ENCODE assay signal across 16 cellular contexts in genomic region chr13:76937416-76937815, GRCh38. TPM values are rescaled to one million over a fixed set of nuclear protein-coding genes. Genes with fewer than 3 reads are reported as not detected.
DNase-seq lines count a peak whose midpoint lies in the region; ATAC-seq, FAIRE-seq and TF ChIP-seq lines count a peak whose summit lies in the region.
"Had no signal": no experiment of that assay in that cellular context is flagged by ENCODE, and none has a peak within 500 bp of the region (broad histone marks: within the 10 kb centered on the region; RNA-seq: fewer than 3 reads in every experiment).

No MANE protein-coding gene starts in this region.

- BruUV-seq in Caco-2 (replicated peaks; lab: Mats Ljungman, UMichigan): no TSS peak

- no peaks in the 10 kb centered on the region for H3K27me3 Mint-ChIP-seq in Caco-2 (ENCODE audit: insufficient read depth, unreplicated experiment)
- H3K27me3 Mint-ChIP-seq: stimulated activated naive CD8-positive, alpha-beta T cell treated with anti-CD3 and anti-CD28 coated beads, Interleukin-15, amount 100 ng/mL, for 72 hours had no signal

- no peak for TF ChIP-seq CTCF in A549 (IDR thresholded peaks at IDR 0.05)
- no peak for TF ChIP-seq CTCF in HEK293 (tag by site-specific recombination; IDR thresholded peaks at IDR 0.05)
- no peak for TF ChIP-seq CTCF in coronary artery (IDR thresholded peaks at IDR 0.05)
- no peak for TF ChIP-seq CTCF in Caco-2 (IDR thresholded peaks at IDR 0.05; ENCODE audit: insufficient read depth in 1 of 2, low read depth in 1 of 2, low read length in 1 of 2, severe bottlenecking in 1 of 2, unreplicated experiment in 1 of 2)

- ATAC-seq in A549: peak; percentile 50 to 77; a peak in 4 of 6 replicates
- ATAC-seq: stimulated activated naive CD8-positive, alpha-beta T cell treated with anti-CD3 and anti-CD28 coated beads, Interleukin-15, amount 100 ng/mL, for 72 hours had no signal

- H3K9me3 Mint-ChIP-seq in Caco-2 (ENCODE audit: unreplicated experiment): no peaks in the 10 kb centered on the region

- no peak for FAIRE-seq in A549 (lab: Jason Lieb, UNC)

- H3K36me3 ChIP-seq in HEK293 (ENCODE audit: control insufficient read depth in 2 of 2, insufficient read depth in 1 of 2, low read length in 2 of 2) (no peaks in the 10 kb centered on the region), adipocyte (ENCODE audit: control insufficient read depth, insufficient read depth, low read length, severe bottlenecking) (no peaks in the 10 kb centered on the region), Caco-2 (ENCODE audit: control insufficient read depth, insufficient read depth, low read length) (no peaks in the 10 kb centered on the region)
- H3K36me3 ChIP-seq: spleen had no signal

- no peaks in the 10 kb centered on the region for H3K4me1 Mint-ChIP-seq in Caco-2 (ENCODE audit: low read depth, unreplicated experiment)
- H3K4me1 Mint-ChIP-seq: stimulated activated naive CD8-positive, alpha-beta T cell treated with anti-CD3 and anti-CD28 coated beads, Interleukin-15, amount 100 ng/mL, for 72 hours had no signal

- H3K27me3 ChIP-seq in adipocyte (replicated peaks; ENCODE audit: control insufficient read depth, insufficient read depth, low read length) (no peaks in the 10 kb centered on the region), Caco-2 (replicated peaks; ENCODE audit: control insufficient read depth, insufficient read depth, low read length) (no peaks in the 10 kb centered on the region; the same call in 1 of the 2 replicates)
- H3K27me3 ChIP-seq: spleen had no signal

- H3K4me3 ChIP-seq in A549 (no peak overlapping the region), HEK293 (ENCODE audit: low read depth, low read length) (no peak overlapping the region), adipocyte (ENCODE audit: low read length) (peak overlapping the region; percentile 62), coronary artery (no peak overlapping the region), Caco-2 (ENCODE audit: low read depth, low read length) (no peak overlapping the region)
- H3K4me3 ChIP-seq: spleen had no signal

- no peaks in the 10 kb centered on the region for H3K36me3 Mint-ChIP-seq in Caco-2 (ENCODE audit: insufficient read depth, unreplicated experiment)

- H3K4me3 Mint-ChIP-seq in Caco-2 (ENCODE audit: unreplicated experiment): no peak overlapping the region
- H3K4me3 Mint-ChIP-seq: stimulated activated naive CD8-positive, alpha-beta T cell treated with anti-CD3 and anti-CD28 coated beads, Interleukin-15, amount 100 ng/mL, for 72 hours had no signal

- DNase-seq in A549 (ENCODE audit: low read depth in 1 of 2, low spot score in 1 of 2) (peak; percentile 3 to 35), adipocyte (ENCODE audit: low read depth) (peak; percentile 86), glomerular visceral epithelial cell (ENCODE audit: extremely low spot score) (peak; percentile 69), coronary artery (ENCODE audit: low spot score) (no peak), Caco-2 (no peak), NCI-H187 (lab: John Stamatoyannopoulos, UW) (no peak), anterior cingulate cortex (lab: John Stamatoyannopoulos, UW) (no peak)
- DNase-seq: cerebellar nuclear complex; GOT3; islet precursor cell; NCI-H2171; spleen; stimulated activated naive CD8-positive, alpha-beta T cell treated with anti-CD3 and anti-CD28 coated beads, Interleukin-15, amount 100 ng/mL, for 72 hours had no signal

- no peak for TF ChIP-seq POLR2A in A549 (IDR thresholded peaks at IDR 0.05; ENCODE audit: low read length)

- no peak overlapping the region for H3K27ac ChIP-seq in A549
- no peak overlapping the region for H3K27ac ChIP-seq in HEK293 (ENCODE audit: extremely low read depth, low read depth, low read length)
- H3K27ac ChIP-seq in coronary artery: peak overlapping the region in 1 of 2 donors; percentile 28
- H3K27ac ChIP-seq: C4-2B had no signal

- no peaks in the 10 kb centered on the region for H3K9me3 ChIP-seq in A549
- no peaks in the 10 kb centered on the region for H3K9me3 ChIP-seq in HEK293 (ENCODE audit: control insufficient read depth, insufficient read depth, low read depth, low read length)
- no peaks in the 10 kb centered on the region for H3K9me3 ChIP-seq in adipocyte (ENCODE audit: control insufficient read depth, low read length)
- H3K9me3 ChIP-seq in Caco-2: no peaks in the 10 kb centered on the region
- H3K9me3 ChIP-seq: spleen had no signal

- WGBS in A549 (ENCODE audit: missing lambda C conversion rate): 35% methylated on average over 2 of the region's 2 CpGs

- H3K27ac Mint-ChIP-seq in Caco-2 (ENCODE audit: unreplicated experiment): no peak overlapping the region

- no peak for TF ChIP-seq RAD21 in A549 (conservative IDR thresholded peaks at IDR 0.05 in 1 of 2, IDR thresholded peaks at IDR 0.05 in 1 of 2)

- CTCF ChIA-PET in A549 (lab: Yijun Ruan, JAX): no interaction called here
- CTCF ChIA-PET in HEK293 (lab: Yijun Ruan, JAX): no interaction called here
- CTCF ChIA-PET in Caco-2 (lab: Charles Lee): no interaction called here

- no peak overlapping the region for H3K9ac ChIP-seq in adipocyte (ENCODE audit: low read length)

- no peak for TF ChIP-seq EP300 in A549 (IDR thresholded peaks at IDR 0.05)

- H3K4me2 ChIP-seq in A549: no peak overlapping the region

- POLR2A ChIA-PET in A549 (lab: Yijun Ruan, JAX) (no interaction called here), HEK293 (lab: Yijun Ruan, JAX) (no interaction called here), Caco-2 (lab: Charles Lee) (no interaction called here)

- intact Hi-C loops in Caco-2 (cut with micrococcal nuclease; ENCODE audit: unreplicated experiment): no loop called here

- H3K4me1 ChIP-seq in A549 (no peaks in the 10 kb centered on the region), HEK293 (ENCODE audit: control insufficient read depth, insufficient read depth, low read length) (no peaks in the 10 kb centered on the region), adipocyte (ENCODE audit: control insufficient read depth, insufficient read depth, low read length) (peaks cover 30% of the 10 kb centered on the region), Caco-2 (no peaks in the 10 kb centered on the region)
- H3K4me1 ChIP-seq: spleen had no signal

TF ChIP-seq in A549, 52 proteins besides CTCF, POLR2A, EP300 and RAD21:
- TF ChIP-seq FOSL2 (IDR thresholded peaks at IDR 0.05): no peak
- TF ChIP-seq FOSL2 (CRISPR knock-in tag; IDR thresholded peaks at IDR 0.05): peak; percentile 58
- TF ChIP-seq MAZ (IDR thresholded peaks at IDR 0.05; ENCODE audit: borderline replicate concordance, low read depth, low read length): no peak

TF ChIP-seq in HEK293, 187 proteins besides CTCF, POLR2A, EP300 and RAD21:
- TF ChIP-seq ZNF660 (tag by site-specific recombination; IDR thresholded peaks at IDR 0.05) (peak; percentile 45; the same call in 1 of the 2 replicates), ZNF664 (tag by site-specific recombination; IDR thresholded peaks at IDR 0.05) (no peak), ZNF133 (tag by site-specific recombination; IDR thresholded peaks at IDR 0.05) (no peak), ZNF223 (tag by site-specific recombination; IDR thresholded peaks at IDR 0.05) (no peak)

RNA-seq across cellular contexts. Expression of gene ACOD1, which starts 10.9 kb away (rescaled TPM):
- polyA plus RNA-seq in A549 (2011; rRNA removed): not detected in 2 replicates
- not detected in 2 replicates for polyA plus RNA-seq in A549 (2012; cell fraction: cytosol; rRNA removed)
- polyA plus RNA-seq in A549 (2012; cell fraction: nucleus; rRNA removed): not detected in 2 replicates
- polyA plus RNA-seq in A549 (2017; fragmentation: RNase III; extraction: RNeasy Plus Mini Kit Qiagen cat#74134 plus additional on column Dnase treatment): not detected in 3 replicates
- not detected in 2 replicates for polyA minus RNA-seq in A549 (2011; rRNA and poly(A)+ RNA removed)
- total RNA-seq in Caco-2 (2022): not detected in 2 replicates
- total RNA-seq: activated CD8-positive, alpha-beta memory T cell treated with anti-CD3 and anti-CD28 coated beads for 36 hours had no signal

RNA-seq across cellular contexts. Expression of gene KCTD12, which starts 51.2 kb away (rescaled TPM):
- polyA plus RNA-seq in A549 (2011; rRNA removed) (0.90 and 0.93 TPM in 2 replicates), A549 (2017; fragmentation: RNase III; extraction: RNeasy Plus Mini Kit Qiagen cat#74134 plus additional on column Dnase treatment) (0.66 to 0.77 TPM (median 0.71 TPM) in 3 replicates)
- polyA plus RNA-seq in A549 (2012; cell fraction: cytosol; rRNA removed): 0.46 and 0.49 TPM in 2 replicates
- polyA plus RNA-seq in A549 (2012; cell fraction: nucleus; rRNA removed): 0.28 and 0.40 TPM in 2 replicates
- polyA minus RNA-seq in A549 (2011; rRNA and poly(A)+ RNA removed): 0.54 and 0.58 TPM in 2 replicates
- 1.8 and 3.2 TPM in 2 replicates for total RNA-seq in Caco-2 (2022)

RNA-seq across cellular contexts. Expression of gene CLN5, which starts 54.5 kb away (rescaled TPM):
- polyA plus RNA-seq in A549 (2011; rRNA removed) (20.0 and 21.1 TPM in 2 replicates), A549 (2017; fragmentation: RNase III; extraction: RNeasy Plus Mini Kit Qiagen cat#74134 plus additional on column Dnase treatment) (11.7 to 12.6 TPM (median 12.1 TPM) in 3 replicates)
- 3.9 and 4.9 TPM in 2 replicates for polyA plus RNA-seq in A549 (2012; cell fraction: cytosol; rRNA removed)
- polyA plus RNA-seq in A549 (2012; cell fraction: nucleus; rRNA removed): 9.7 and 10.3 TPM in 2 replicates
- 6.9 and 7.1 TPM in 2 replicates for polyA minus RNA-seq in A549 (2011; rRNA and poly(A)+ RNA removed)
- 15.4 and 20.1 TPM in 2 replicates for total RNA-seq in Caco-2 (2022)

Comparison
In these comparisons a context has a peak if more than half of its experiments do, and no peak if none do; other contexts are left out.
1. DNase-seq: peak in A549 (2 of 2), adipocyte (single experiment) and glomerular visceral epithelial cell (single experiment); none in coronary artery (single experiment), Caco-2 (0 of 2), NCI-H187 (0 of 2) and anterior cingulate cortex (0 of 58).